17 cellular contexts compared by ENCODE assay signal in genomic region chr10:19828278-19829049, GRCh38. TPM values are rescaled to one million over a fixed set of nuclear protein-coding genes. Genes with fewer than 3 reads are reported as not detected.
A peak's percentile ranks its signal among the peaks of the same experiment; 100 is the strongest.
DNase-seq lines count a peak whose midpoint lies in the region; TF ChIP-seq lines count a peak whose summit lies in the region.
"Had no signal": no experiment of that assay in that cellular context is flagged by ENCODE, and none has a peak within 500 bp of the region (broad histone marks: within the 10 kb centered on the region; RNA-seq: fewer than 3 reads in every experiment).

No MANE protein-coding gene starts in this region.

- no peak overlapping the region for H3K9ac ChIP-seq in skeletal muscle tissue (ENCODE audit: low read depth in 1 of 3, low read length in 3 of 3)

- peak overlapping the region in 47 of 59 donors; percentile 1 to 77 (median 42) for H3K27ac ChIP-seq in dorsolateral prefrontal cortex
- peak overlapping the region; percentile 25 for H3K27ac ChIP-seq in skeletal muscle tissue (ENCODE audit: low read depth, low read length)

- DNase-seq in ELF-1 (ENCODE audit: low read depth, low spot score): peak; percentile 39
- no peak for DNase-seq in dorsolateral prefrontal cortex
- peak; percentile 34 for DNase-seq in iPS-NIHi11 (ENCODE audit: low spot score)
- no peak for DNase-seq in stimulated activated CD4-positive, alpha-beta T cell treated with anti-CD3 and anti-CD28 coated beads, Interleukin-2, amount 100 ng/mL, for 48 hours
- DNase-seq in GF-D8 (lab: John Stamatoyannopoulos, UW): no peak
- DNase-seq in BE2C: no peak
- DNase-seq in activated T-cell treated with anti-CD3 and anti-CD28 coated beads for 4 hours: no peak
- DNase-seq: DMS79 treated with DMSO at 0.1 percent for 48 hours; immature natural killer cell; Kasumi-1; NCI-H2171; occipital lobe; Peyer's patch; stimulated activated CD4-positive, alpha-beta T cell treated with anti-CD3 and anti-CD28 coated beads, Interleukin-4, amount 100 ng/mL, for 4 hours; stimulated activated naive CD8-positive, alpha-beta T cell treated with anti-CD3 and anti-CD28 coated beads, Interleukin-15, amount 100 ng/mL, for 72 hours; T-helper 9 cell had no signal

- H3K27me3 ChIP-seq in dorsolateral prefrontal cortex (no peaks in the 10 kb centered on the region), skeletal muscle tissue (ENCODE audit: control insufficient read depth in 3 of 3, insufficient read depth in 3 of 3, low read length in 3 of 3) (no peaks in the 10 kb centered on the region), BE2C (no peaks in the 10 kb centered on the region)
- H3K27me3 ChIP-seq: Peyer's patch had no signal

- TF ChIP-seq CTCF in dorsolateral prefrontal cortex (IDR thresholded peaks at IDR 0.05 in 54 of 56, conservative IDR thresholded peaks at IDR 0.05 in 2 of 56; ENCODE audit: low read depth in 1 of 56, partially characterized antibody in 56 of 56): no peak
- TF ChIP-seq CTCF in BE2C (IDR thresholded peaks at IDR 0.05; ENCODE audit: low read depth, low read length): no peak

- intact Hi-C loops in dorsolateral prefrontal cortex (cut with DNase I): no loop called here

- H3K36me3 ChIP-seq in skeletal muscle tissue (ENCODE audit: control insufficient read depth in 3 of 3, insufficient read depth in 3 of 3, low read length in 3 of 3) (no peaks in the 10 kb centered on the region), BE2C (no peaks in the 10 kb centered on the region)
- H3K36me3 ChIP-seq: Peyer's patch had no signal

- no peaks in the 10 kb centered on the region for H3K9me3 ChIP-seq in skeletal muscle tissue (ENCODE audit: control insufficient read depth in 3 of 3, low read length in 3 of 3)
- no peaks in the 10 kb centered on the region for H3K9me3 ChIP-seq in BE2C
- H3K9me3 ChIP-seq: Peyer's patch had no signal

- H3K4me1 ChIP-seq in skeletal muscle tissue (ENCODE audit: control insufficient read depth in 3 of 3, insufficient read depth in 3 of 3, low read length in 3 of 3) (peaks cover 12 to 28% (median 17%) of the 10 kb centered on the region in 3 donors), BE2C (peaks cover 10% of the 10 kb centered on the region)
- H3K4me1 ChIP-seq: Peyer's patch had no signal

- H3K4me3 ChIP-seq in dorsolateral prefrontal cortex (peak overlapping the region in 3 of 59 donors; percentile 1 to 4 (median 3)), skeletal muscle tissue (ENCODE audit: low read length in 3 of 3) (peak overlapping the region in 1 of 3 donors; percentile 27), BE2C (ENCODE audit: low read depth, low read length) (no peak overlapping the region)
- H3K4me3 ChIP-seq: Peyer's patch had no signal

RNA-seq across cellular contexts. Expression of gene PLXDC2, which starts 12.2 kb away (rescaled TPM):
- total RNA-seq in dorsolateral prefrontal cortex (10 to 100 TPM; 27.0 to 75.4 (median 44.9) TPM), skeletal muscle tissue (23.0 TPM)
- polyA plus RNA-seq in BE2C (2012; ENCODE audit: insufficient read depth, insufficient read length, low read depth): 0.36 TPM

Comparison
In these comparisons a context has a peak if more than half of its experiments do, and no peak if none do; other contexts are left out.
1. DNase-seq: peak in ELF-1 (single experiment) and iPS-NIHi11 (single experiment); none in dorsolateral prefrontal cortex (0 of 10), stimulated activated CD4-positive, alpha-beta T cell treated with anti-CD3 and anti-CD28 coated beads, Interleukin-2, amount 100 ng/mL, for 48 hours (0 of 2), GF-D8 (single experiment), BE2C (single experiment) and activated T-cell treated with anti-CD3 and anti-CD28 coated beads for 4 hours (single experiment).